Comparison of ENCODE assay signal across 10 cellular contexts in the genomic region with DNA sequence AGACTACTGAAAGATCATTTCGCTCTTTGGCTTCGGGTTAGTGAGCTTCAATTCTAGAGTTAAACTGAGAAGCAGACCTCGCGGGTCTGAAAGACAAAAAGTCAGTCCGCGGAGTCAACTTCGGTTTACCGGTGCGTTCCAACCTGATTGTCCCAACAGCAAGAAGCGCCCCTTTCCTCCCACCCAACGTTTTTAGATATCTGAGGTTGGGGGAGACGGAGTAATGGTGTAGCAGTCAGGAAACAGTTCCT. TPM values are rescaled to one million over a fixed set of nuclear protein-coding genes. Genes with fewer than 3 reads are reported as not detected.
DNase-seq lines count a peak whose midpoint lies in the region; ATAC-seq, FAIRE-seq and TF ChIP-seq lines count a peak whose summit lies in the region.
"Had no signal": no experiment of that assay in that cellular context is flagged by ENCODE, and none has a peak within 500 bp of the region (broad histone marks: within the 10 kb centered on the region; RNA-seq: fewer than 3 reads in every experiment).

No MANE protein-coding gene starts in this region.

- H3K9me3 ChIP-seq in BE2C (no peaks in the 10 kb centered on the region), endothelial cell of umbilical vein (replicated peaks; ENCODE audit: control insufficient read depth, insufficient read depth, low read length) (no peaks in the 10 kb centered on the region), neural progenitor cell (ENCODE audit: low read depth) (no peaks in the 10 kb centered on the region)

- H3K36me3 ChIP-seq in BE2C (peaks cover 8% of the 10 kb centered on the region), endothelial cell of umbilical vein (ENCODE audit: control insufficient read depth in 2 of 2, extremely low read depth in 1 of 2, insufficient read depth in 2 of 2, low read length in 2 of 2) (no peaks in the 10 kb centered on the region), neural progenitor cell (no peaks in the 10 kb centered on the region)

- no peaks in the 10 kb centered on the region for H3K27me3 ChIP-seq in BE2C
- peaks cover 46 to 86% of the 10 kb centered on the region in 2 experiments for H3K27me3 ChIP-seq in endothelial cell of umbilical vein (ENCODE audit: control insufficient read depth in 2 of 2, insufficient read depth in 2 of 2, low read length in 2 of 2)
- H3K27me3 ChIP-seq in neural progenitor cell, result peaks cover 99% of the 10 kb centered on the region

- TF ChIP-seq CTCF in BE2C (IDR thresholded peaks at IDR 0.05; ENCODE audit: low read depth, low read length) (no peak), endothelial cell of umbilical vein (IDR thresholded peaks at IDR 0.05; ENCODE audit: extremely low read depth in 1 of 2, insufficient read depth in 1 of 2, low read depth in 1 of 2, low read length in 2 of 2) (no peak), neural progenitor cell (IDR thresholded peaks at IDR 0.05) (no peak)

- H3K4me1 ChIP-seq in BE2C, result peaks cover 3% of the 10 kb centered on the region; the same call in 1 of the 2 replicates
- peaks cover 18% of the 10 kb centered on the region for H3K4me1 ChIP-seq in endothelial cell of umbilical vein (ENCODE audit: control insufficient read depth, extremely low read depth, insufficient read depth, low read length)
- peaks cover 30% of the 10 kb centered on the region for H3K4me1 ChIP-seq in neural progenitor cell

- BruUV-seq in endothelial cell of umbilical vein (replicated peaks; lab: Mats Ljungman, UMichigan), result no TSS peak

- no peaks in the 10 kb centered on the region for H3K36me3 Mint-ChIP-seq in neural progenitor cell

- H3K4me3 Mint-ChIP-seq in neural progenitor cell, result peak overlapping the region; percentile 79

- peak overlapping the region; percentile 85 for H2AFZ ChIP-seq in endothelial cell of umbilical vein (ENCODE audit: low read depth, low read length)
- H2AFZ ChIP-seq in neural progenitor cell (replicated peaks), result peak overlapping the region; percentile 90

- POLR2A ChIA-PET in endothelial cell of umbilical vein (lab: Charles Lee), result interaction anchor here (1.6 kb wide), 1 partner anchor 14 kb away, joined by 4 read pairs; no protein-coding TSS in a partner anchor

- H3K9me3 Mint-ChIP-seq in neural progenitor cell, result no peaks in the 10 kb centered on the region

- dilution Hi-C loops in endothelial cell of umbilical vein (cut with MboI; ENCODE audit: extremely low pct_ligation_motif_present, low sequenced_read_pairs), result no loop called here

- H3K27me3 Mint-ChIP-seq in neural progenitor cell (ENCODE audit: insufficient read depth, low read depth), result peaks cover 97% of the 10 kb centered on the region

- CTCF ChIA-PET in endothelial cell of umbilical vein (lab: Charles Lee), result interaction anchor here (0.8 to 4.8 kb wide), 9 partner anchors 14 to 625 kb away, joined by 3 to 30 read pairs (median 6); no protein-coding TSS in a partner anchor

- H3K79me2 ChIP-seq in endothelial cell of umbilical vein (ENCODE audit: control insufficient read depth, insufficient read depth, low read length), result no peaks in the 10 kb centered on the region
- no peaks in the 10 kb centered on the region for H3K79me2 ChIP-seq in neural progenitor cell (ENCODE audit: low read depth)

- H3K27ac ChIP-seq in endothelial cell of umbilical vein (ENCODE audit: insufficient read depth, low read depth, low read length), result no peak overlapping the region
- no peak overlapping the region for H3K27ac ChIP-seq in neural progenitor cell

- H3K4me3 ChIP-seq in BE2C (ENCODE audit: low read depth, low read length) (peak overlapping the region; percentile 88), endothelial cell of umbilical vein (replicated peaks in 1 of 3; ENCODE audit: insufficient read depth in 1 of 3, low read depth in 1 of 3, low read length in 3 of 3) (peak overlapping the region; percentile 46 to 69 (median 50)), neural progenitor cell (peak overlapping the region; percentile 68)

- H3K4me2 ChIP-seq in endothelial cell of umbilical vein (ENCODE audit: insufficient read depth, low read length) (peak overlapping the region; percentile 83), neural progenitor cell (peak overlapping the region; percentile 96)

- intact Hi-C loops in endothelial cell of umbilical vein (cut with micrococcal nuclease), result loop anchor here (5.0 kb wide), 2 partner anchors 440 to 1275 kb away; no protein-coding TSS in a partner anchor

- no peak for TF ChIP-seq POLR2A in endothelial cell of umbilical vein (IDR thresholded peaks at IDR 0.05; ENCODE audit: low read depth, low read length)

- no peak for ATAC-seq in HG02610 (IDR thresholded peaks at IDR 0.05; ENCODE audit: unreplicated experiment)
- ATAC-seq in stimulated activated naive CD8-positive, alpha-beta T cell treated with anti-CD3 and anti-CD28 coated beads, Interleukin-15, Interleukin-2, amounts not matched to agents 100 U/mL and 50 U/mL, for 24 hours, result no peak

- H4K20me1 ChIP-seq in endothelial cell of umbilical vein (replicated peaks; ENCODE audit: control insufficient read depth, extremely low read depth, insufficient read depth, low read length), result no peaks in the 10 kb centered on the region
- H4K20me1 ChIP-seq in neural progenitor cell (ENCODE audit: low read depth), result peaks cover 90% of the 10 kb centered on the region

- no peak for FAIRE-seq in endothelial cell of umbilical vein (lab: Jason Lieb, UNC)

- peaks cover 49% of the 10 kb centered on the region for H3F3A ChIP-seq in neural progenitor cell (ENCODE audit: low read depth)

- DNase-seq in BE2C (no peak), NCI-H345 treated with DMSO at 0.1 percent for 48 hours (lab: John Stamatoyannopoulos, UW; ENCODE audit: unreplicated experiment) (peak; percentile 48), endothelial cell of umbilical vein (ENCODE audit: low read depth, low spot score) (no peak), neural progenitor cell (ENCODE audit: low spot score) (no peak), NCI-H1930 (lab: John Stamatoyannopoulos, UW) (no peak), DMS153 (lab: John Stamatoyannopoulos, UW) (no peak)
- no peak for DNase-seq in stimulated activated naive CD8-positive, alpha-beta T cell treated with anti-CD3 and anti-CD28 coated beads, Interleukin-15, Interleukin-2, amounts not matched to agents 100 U/mL and 50 U/mL, for 24 hours
- DNase-seq: activated T-cell treated with anti-CD3 and anti-CD28 coated beads, Interleukin-2, amount 50 U/mL, for 1 hour; cerebellar nuclear complex had no signal

- H3K9ac ChIP-seq in endothelial cell of umbilical vein (replicated peaks; ENCODE audit: extremely low read depth, insufficient read depth, low read length), result no peak overlapping the region
- no peak overlapping the region for H3K9ac ChIP-seq in neural progenitor cell

- peaks cover 32% of the 10 kb centered on the region for H3K4me1 Mint-ChIP-seq in neural progenitor cell

- no peaks in the 10 kb centered on the region for H3K9me1 ChIP-seq in endothelial cell of umbilical vein (replicated peaks; ENCODE audit: control insufficient read depth, extremely low read depth, insufficient read depth, low read length)

- H3K27ac Mint-ChIP-seq in neural progenitor cell, result no peak overlapping the region

TF ChIP-seq in endothelial cell of umbilical vein, 7 proteins besides CTCF, POLR2A, EP300 and RAD21:
- TF ChIP-seq, protein P1, sequence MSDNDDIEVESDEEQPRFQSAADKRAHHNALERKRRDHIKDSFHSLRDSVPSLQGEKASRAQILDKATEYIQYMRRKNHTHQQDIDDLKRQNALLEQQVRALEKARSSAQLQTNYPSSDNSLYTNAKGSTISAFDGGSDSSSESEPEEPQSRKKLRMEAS (IDR thresholded peaks at IDR 0.05; ENCODE audit: insufficient read depth, insufficient read length), result no peak
- TF ChIP-seq FOS (IDR thresholded peaks at IDR 0.05; ENCODE audit: borderline replicate concordance, insufficient read depth, low read length) (no peak), POLR2AphosphoS5 (IDR thresholded peaks at IDR 0.05; ENCODE audit: insufficient read depth, low read depth, low read length) (no peak), JUN (IDR thresholded peaks at IDR 0.05; ENCODE audit: borderline replicate concordance, insufficient read depth, insufficient read length, low read depth) (no peak), EZH2 (IDR thresholded peaks at IDR 0.05; ENCODE audit: borderline replicate concordance, low read depth, low read length, severe bottlenecking) (no peak), MYC (IDR thresholded peaks at IDR 0.05; ENCODE audit: low read depth, low read length) (no peak), GATA2 (IDR thresholded peaks at IDR 0.05; ENCODE audit: insufficient read depth, insufficient read length, low read depth, low read length) (no peak)

RNA-seq across cellular contexts. Expression of gene ISL1, which starts 0.8 kb away (rescaled TPM):
- 79.9 TPM for polyA plus RNA-seq in BE2C (2012; ENCODE audit: insufficient read depth, insufficient read length, low read depth)
- total RNA-seq in endothelial cell of umbilical vein (0.53 and 1.1 TPM in 2 replicates), neural progenitor cell (ENCODE audit: low replicate concordance) (not detected in 2 replicates)
- 0.13 and 0.28 TPM in 2 replicates for polyA plus RNA-seq in endothelial cell of umbilical vein
- 0.48 and 0.54 TPM in 2 replicates for polyA plus RNA-seq in endothelial cell of umbilical vein (2011; cell fraction: cytosol; rRNA removed)
- 0.34 and 0.61 TPM in 2 replicates for polyA plus RNA-seq in endothelial cell of umbilical vein (2011; cell fraction: nucleus; rRNA removed)
- 0.51 and 0.65 TPM in 2 replicates for polyA plus RNA-seq in endothelial cell of umbilical vein (2012)
- 0.19 and 0.27 TPM in 2 replicates for polyA minus RNA-seq in endothelial cell of umbilical vein
- not detected for polyA minus RNA-seq in endothelial cell of umbilical vein (2011; cell fraction: cytosol; rRNA and poly(A)+ RNA removed)
- 0.24 and 0.43 TPM in 2 replicates for polyA minus RNA-seq in endothelial cell of umbilical vein (2011; cell fraction: nucleus; rRNA and poly(A)+ RNA removed)
